Comparison of ENCODE assay signal across 18 cellular contexts in the genomic region with DNA sequence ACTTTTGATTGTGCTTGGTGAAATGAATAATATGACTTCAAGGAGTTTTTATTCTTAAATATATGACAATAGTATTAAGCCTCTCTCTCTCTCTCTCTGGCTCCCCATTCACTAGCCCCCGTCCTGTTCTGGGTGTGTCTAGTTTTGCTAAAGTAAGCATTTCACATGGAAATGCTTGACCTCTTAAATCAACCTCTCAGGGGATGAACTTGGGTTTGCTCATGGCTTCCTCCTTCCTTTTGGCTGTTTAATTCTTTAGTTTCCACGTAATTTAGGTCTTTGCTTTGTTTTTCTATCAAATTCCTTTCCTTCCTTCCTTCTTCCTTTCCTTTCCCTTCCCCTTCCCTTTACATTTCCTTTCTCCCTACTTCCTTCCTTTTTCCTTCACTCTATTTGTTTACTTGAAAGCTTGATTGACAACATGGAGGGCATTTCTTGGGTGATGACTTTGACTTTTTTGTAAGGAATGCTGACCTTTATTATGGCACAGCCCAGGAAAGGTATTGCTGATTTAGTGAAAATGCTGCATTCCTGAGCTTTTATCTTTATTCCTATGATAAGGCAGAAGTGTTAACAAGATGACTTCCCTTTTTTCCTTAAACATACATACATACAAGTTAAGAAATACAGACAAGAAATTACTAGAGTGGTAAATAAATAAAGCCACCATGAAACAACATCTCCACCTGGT. TPM values are rescaled to one million over a fixed set of nuclear protein-coding genes. Genes with fewer than 3 reads are reported as not detected.
DNase-seq lines count a peak whose midpoint lies in the region; ATAC-seq, FAIRE-seq and TF ChIP-seq lines count a peak whose summit lies in the region.
"Had no signal": no experiment of that assay in that cellular context is flagged by ENCODE, and none has a peak within 500 bp of the region (broad histone marks: within the 10 kb centered on the region; RNA-seq: fewer than 3 reads in every experiment).

No MANE protein-coding gene starts in this region.

- no peaks in the 10 kb centered on the region for H3K27me3 ChIP-seq in Caco-2 (replicated peaks; ENCODE audit: control insufficient read depth, insufficient read depth, low read length)
- no peaks in the 10 kb centered on the region for H3K27me3 ChIP-seq in parathyroid adenoma (ENCODE audit: control insufficient read depth, insufficient read depth, low read length)

- TF ChIP-seq POLR2A in H54 (IDR thresholded peaks at IDR 0.05; ENCODE audit: low read depth, low read length) = no peak

- no peak for FAIRE-seq in H54 (lab: Jason Lieb, UNC)
- FAIRE-seq: islet of Langerhans had no signal

- CTCF ChIA-PET in Caco-2 (lab: Charles Lee) = no interaction called here

- H3K4me3 ChIP-seq in Caco-2 (ENCODE audit: low read depth, low read length) (no peak overlapping the region), parathyroid adenoma (ENCODE audit: low read depth, low read length) (no peak overlapping the region)
- H3K4me3 ChIP-seq: esophagus muscularis mucosa, stomach had no signal

- peaks cover 9% of the 10 kb centered on the region for H3K36me3 Mint-ChIP-seq in activated T-cell treated with anti-CD3 and anti-CD28 coated beads, Interleukin-2, amount 50 U/mL, for 4 hours (ENCODE audit: insufficient read depth)
- peaks cover 30% of the 10 kb centered on the region for H3K36me3 Mint-ChIP-seq in Caco-2 (ENCODE audit: insufficient read depth, unreplicated experiment)
- peaks cover 68% of the 10 kb centered on the region for H3K36me3 Mint-ChIP-seq in activated T-helper 2 cell treated with anti-CD3 and anti-CD28 coated beads, Interferon-gamma antibody, Interleukin-2, Interleukin-4, amounts not matched to agents 10 μg/mL and 5 μg/mL and 100 μg/mL, durations not matched to agents 14 hours and 24 hours and 36 hours (ENCODE audit: low read depth)

- H3K27ac ChIP-seq in parathyroid adenoma = peak overlapping the region; percentile 22
- H3K27ac ChIP-seq: esophagus muscularis mucosa, stomach had no signal

- DNase-seq in activated T-cell treated with anti-CD3 and anti-CD28 coated beads, Interleukin-2, amount 50 U/mL, for 4 hours = no peak
- no peak for DNase-seq in activated T-cell treated with anti-CD3 and anti-CD28 coated beads for 4 hours
- DNase-seq in Caco-2 = no peak
- DNase-seq in activated T-helper 2 cell treated with anti-CD3 and anti-CD28 coated beads, Interferon-gamma antibody, Interleukin-2, Interleukin-4, amounts not matched to agents 10 μg/mL and 5 μg/mL and 100 μg/mL, durations not matched to agents 14 hours and 24 hours and 36 hours (ENCODE audit: low spot score) = no peak
- DNase-seq in H54 (ENCODE audit: insufficient read length, low spot score) = no peak
- DNase-seq in NCI-H146 (lab: John Stamatoyannopoulos, UW) = no peak
- no peak for DNase-seq in DMS53 (lab: John Stamatoyannopoulos, UW)
- DNase-seq: activated CD4-positive, CD25-positive, alpha-beta regulatory T cell; NCI-H187 treated with DMSO at 0.1 percent for 48 hours; NCI-H510A; stimulated activated CD4-positive, alpha-beta T cell treated with anti-CD3 and anti-CD28 coated beads, Interleukin-15, amount 100 ng/mL, for 24 hours; stomach had no signal

- peaks cover 4% of the 10 kb centered on the region for H3K79me2 ChIP-seq in parathyroid adenoma

- POLR2A ChIA-PET in Caco-2 (lab: Charles Lee) = no interaction called here

- H3K9ac ChIP-seq in parathyroid adenoma = no peak overlapping the region

- H3K4me2 ChIP-seq in parathyroid adenoma (ENCODE audit: low read length) = no peak overlapping the region

- no peak overlapping the region for H2AFZ ChIP-seq in parathyroid adenoma

- TF ChIP-seq CTCF in Caco-2 (IDR thresholded peaks at IDR 0.05; ENCODE audit: insufficient read depth in 1 of 2, low read depth in 1 of 2, low read length in 1 of 2, severe bottlenecking in 1 of 2, unreplicated experiment in 1 of 2) = no peak
- TF ChIP-seq CTCF in parathyroid adenoma (IDR thresholded peaks at IDR 0.05) = no peak

- no peaks in the 10 kb centered on the region for H3K27me3 Mint-ChIP-seq in activated T-cell treated with anti-CD3 and anti-CD28 coated beads, Interleukin-2, amount 50 U/mL, for 4 hours (ENCODE audit: low read depth)
- H3K27me3 Mint-ChIP-seq in Caco-2 (ENCODE audit: insufficient read depth, unreplicated experiment) = no peaks in the 10 kb centered on the region
- no peaks in the 10 kb centered on the region for H3K27me3 Mint-ChIP-seq in activated T-helper 2 cell treated with anti-CD3 and anti-CD28 coated beads, Interferon-gamma antibody, Interleukin-2, Interleukin-4, amounts not matched to agents 10 μg/mL and 5 μg/mL and 100 μg/mL, durations not matched to agents 14 hours and 24 hours and 36 hours (ENCODE audit: low read depth)

- peak overlapping the region; percentile 19 for H3K27ac Mint-ChIP-seq in Caco-2 (ENCODE audit: unreplicated experiment)
- no peak overlapping the region for H3K27ac Mint-ChIP-seq in activated T-helper 2 cell treated with anti-CD3 and anti-CD28 coated beads, Interferon-gamma antibody, Interleukin-2, Interleukin-4, amounts not matched to agents 10 μg/mL and 5 μg/mL and 100 μg/mL, durations not matched to agents 14 hours and 24 hours and 36 hours

- H3K4me1 ChIP-seq in Caco-2 (peaks cover 81% of the 10 kb centered on the region), parathyroid adenoma (peaks cover 17% of the 10 kb centered on the region)

- H3K36me3 ChIP-seq in Caco-2 (ENCODE audit: control insufficient read depth, insufficient read depth, low read length) (no peaks in the 10 kb centered on the region), parathyroid adenoma (ENCODE audit: control insufficient read depth, insufficient read depth, low read length) (no peaks in the 10 kb centered on the region)
- H3K36me3 ChIP-seq: esophagus muscularis mucosa, stomach had no signal

- H3K9me3 Mint-ChIP-seq in activated T-cell treated with anti-CD3 and anti-CD28 coated beads, Interleukin-2, amount 50 U/mL, for 4 hours = no peaks in the 10 kb centered on the region
- H3K9me3 Mint-ChIP-seq in Caco-2 (ENCODE audit: unreplicated experiment) = no peaks in the 10 kb centered on the region
- no peaks in the 10 kb centered on the region for H3K9me3 Mint-ChIP-seq in activated T-helper 2 cell treated with anti-CD3 and anti-CD28 coated beads, Interferon-gamma antibody, Interleukin-2, Interleukin-4, amounts not matched to agents 10 μg/mL and 5 μg/mL and 100 μg/mL, durations not matched to agents 14 hours and 24 hours and 36 hours
- H3K9me3 Mint-ChIP-seq: neural crest cell had no signal

- no TSS peak for BruUV-seq in Caco-2 (replicated peaks; lab: Mats Ljungman, UMichigan)

- no peak for ATAC-seq in activated T-cell treated with anti-CD3 and anti-CD28 coated beads, Interleukin-2, amount 50 U/mL, for 4 hours
- ATAC-seq: HCT116, Right ventricle myocardium inferior had no signal

- peak overlapping the region; percentile 60 for H3K4me3 Mint-ChIP-seq in activated T-cell treated with anti-CD3 and anti-CD28 coated beads, Interleukin-2, amount 50 U/mL, for 4 hours
- H3K4me3 Mint-ChIP-seq in Caco-2 (ENCODE audit: unreplicated experiment) = peak overlapping the region; percentile 44
- H3K4me3 Mint-ChIP-seq in activated T-helper 2 cell treated with anti-CD3 and anti-CD28 coated beads, Interferon-gamma antibody, Interleukin-2, Interleukin-4, amounts not matched to agents 10 μg/mL and 5 μg/mL and 100 μg/mL, durations not matched to agents 14 hours and 24 hours and 36 hours (ENCODE audit: low read depth) = peak overlapping the region; percentile 68
- H3K4me3 Mint-ChIP-seq: neural crest cell had no signal

- H3K4me1 Mint-ChIP-seq in activated T-cell treated with anti-CD3 and anti-CD28 coated beads, Interleukin-2, amount 50 U/mL, for 4 hours (ENCODE audit: low read depth) = peaks cover 59% of the 10 kb centered on the region
- H3K4me1 Mint-ChIP-seq in Caco-2 (ENCODE audit: low read depth, unreplicated experiment) = peaks cover 61% of the 10 kb centered on the region
- peaks cover 63% of the 10 kb centered on the region for H3K4me1 Mint-ChIP-seq in activated T-helper 2 cell treated with anti-CD3 and anti-CD28 coated beads, Interferon-gamma antibody, Interleukin-2, Interleukin-4, amounts not matched to agents 10 μg/mL and 5 μg/mL and 100 μg/mL, durations not matched to agents 14 hours and 24 hours and 36 hours (ENCODE audit: low read depth)

- intact Hi-C loops in Caco-2 (cut with micrococcal nuclease; ENCODE audit: unreplicated experiment) = no loop called here
- intact Hi-C loops in activated T-helper 2 cell treated with anti-CD3 and anti-CD28 coated beads, Interferon-gamma antibody, Interleukin-2, Interleukin-4, amounts not matched to agents 10 μg/mL and 5 μg/mL and 100 μg/mL, durations not matched to agents 14 hours and 24 hours and 36 hours (cut with micrococcal nuclease) = loop anchor here (5.0 kb wide), 3 partner anchors 52 to 993 kb away; no protein-coding TSS in a partner anchor

- H3K9me3 ChIP-seq in Caco-2 (no peaks in the 10 kb centered on the region), parathyroid adenoma (ENCODE audit: control insufficient read depth, low read length) (no peaks in the 10 kb centered on the region)
- H3K9me3 ChIP-seq: esophagus muscularis mucosa, stomach had no signal

RNA-seq across cellular contexts. Expression of gene DPP4, which starts 3.6 kb away (rescaled TPM):
- 10 to 100 TPM in 2 of 3 donors, 1 to 10 TPM in 1; 8.6 to 15.6 (median 15.3) TPM for total RNA-seq in activated T-cell treated with anti-CD3 and anti-CD28 coated beads, Interleukin-2, amount 50 U/mL, for 4 hours
- 190 and 199 TPM in 2 replicates for total RNA-seq in Caco-2 (2022)
- total RNA-seq in activated T-helper 2 cell treated with anti-CD3 and anti-CD28 coated beads, Interferon-gamma antibody, Interleukin-2, Interleukin-4, amounts not matched to agents 10 μg/mL and 5 μg/mL and 100 μg/mL, durations not matched to agents 14 hours and 24 hours and 36 hours = 65.8 and 67.0 TPM in 2 replicates
